2 cellular contexts compared by ENCODE assay signal in genomic region chr19:1046836-1047695, GRCh38.
TF ChIP-seq lines count a peak whose summit lies in the region.

No MANE protein-coding gene starts in this region.

TF ChIP-seq in HCT116, 20 proteins besides CTCF, POLR2A, EP300 and RAD21:
- TF ChIP-seq SRF (IDR thresholded peaks at IDR 0.05; ENCODE audit: low read depth) (no peak), ELF1 (IDR thresholded peaks at IDR 0.05; ENCODE audit: borderline replicate concordance, low read depth) (no peak)
- TF ChIP-seq, protein P1, sequence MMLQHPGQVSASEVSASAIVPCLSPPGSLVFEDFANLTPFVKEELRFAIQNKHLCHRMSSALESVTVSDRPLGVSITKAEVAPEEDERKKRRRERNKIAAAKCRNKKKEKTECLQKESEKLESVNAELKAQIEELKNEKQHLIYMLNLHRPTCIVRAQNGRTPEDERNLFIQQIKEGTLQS (IDR thresholded peaks at IDR 0.05), result no peak
TF ChIP-seq in HCT116: peak in this region for 0.

TF ChIP-seq in H1, 55 proteins besides CTCF, POLR2A, EP300 and RAD21:
- TF ChIP-seq SP2 (IDR thresholded peaks at IDR 0.05; ENCODE audit: low read length), result no peak
- no peak for TF ChIP-seq CHD2 (IDR thresholded peaks at IDR 0.05; ENCODE audit: low read length)
- no peak for TF ChIP-seq MAX (IDR thresholded peaks at IDR 0.05)
- TF ChIP-seq FOSL1 (IDR thresholded peaks at IDR 0.05; ENCODE audit: insufficient read depth, low read depth, low read length), result no peak
- no peak for TF ChIP-seq RFX5 (IDR thresholded peaks at IDR 0.05; ENCODE audit: borderline replicate concordance, low read depth, low read length)
- TF ChIP-seq BACH1 (IDR thresholded peaks at IDR 0.05; ENCODE audit: low read length), result no peak
- TF ChIP-seq TCF12 (IDR thresholded peaks at IDR 0.05; ENCODE audit: low read depth, low read length), result no peak
- no peak for TF ChIP-seq RXRA (IDR thresholded peaks at IDR 0.05; ENCODE audit: insufficient read depth, low read depth, low read length)
- TF ChIP-seq USF2 (IDR thresholded peaks at IDR 0.05; ENCODE audit: low read length), result no peak
TF ChIP-seq in H1: peak in this region for 0.
